In the genomic region with DNA sequence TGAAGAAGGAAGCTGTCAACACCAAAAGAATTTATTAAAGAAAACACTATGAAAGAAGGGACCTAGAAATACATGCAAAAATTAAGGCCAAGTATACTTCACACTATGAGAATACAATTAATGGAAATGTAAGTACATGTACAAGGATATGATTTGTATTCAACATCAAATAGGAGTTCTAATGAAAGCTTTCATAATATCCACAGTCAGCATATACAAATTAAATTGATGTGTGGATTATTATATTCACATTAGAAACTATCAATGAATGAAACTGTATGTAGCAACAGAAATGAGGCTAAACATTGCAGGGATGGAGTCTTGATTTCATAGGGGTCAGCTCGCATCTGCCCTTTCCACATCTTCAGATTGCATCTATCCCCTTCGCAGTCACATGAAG, we compare ENCODE assay signal across 1 cellular context.
TF ChIP-seq lines count a peak whose summit lies in the region.

No MANE protein-coding gene starts in this region.

TF ChIP-seq in A549, 52 proteins besides CTCF, POLR2A, EP300 and RAD21 (continued from another document):
- TF ChIP-seq, protein P1, sequence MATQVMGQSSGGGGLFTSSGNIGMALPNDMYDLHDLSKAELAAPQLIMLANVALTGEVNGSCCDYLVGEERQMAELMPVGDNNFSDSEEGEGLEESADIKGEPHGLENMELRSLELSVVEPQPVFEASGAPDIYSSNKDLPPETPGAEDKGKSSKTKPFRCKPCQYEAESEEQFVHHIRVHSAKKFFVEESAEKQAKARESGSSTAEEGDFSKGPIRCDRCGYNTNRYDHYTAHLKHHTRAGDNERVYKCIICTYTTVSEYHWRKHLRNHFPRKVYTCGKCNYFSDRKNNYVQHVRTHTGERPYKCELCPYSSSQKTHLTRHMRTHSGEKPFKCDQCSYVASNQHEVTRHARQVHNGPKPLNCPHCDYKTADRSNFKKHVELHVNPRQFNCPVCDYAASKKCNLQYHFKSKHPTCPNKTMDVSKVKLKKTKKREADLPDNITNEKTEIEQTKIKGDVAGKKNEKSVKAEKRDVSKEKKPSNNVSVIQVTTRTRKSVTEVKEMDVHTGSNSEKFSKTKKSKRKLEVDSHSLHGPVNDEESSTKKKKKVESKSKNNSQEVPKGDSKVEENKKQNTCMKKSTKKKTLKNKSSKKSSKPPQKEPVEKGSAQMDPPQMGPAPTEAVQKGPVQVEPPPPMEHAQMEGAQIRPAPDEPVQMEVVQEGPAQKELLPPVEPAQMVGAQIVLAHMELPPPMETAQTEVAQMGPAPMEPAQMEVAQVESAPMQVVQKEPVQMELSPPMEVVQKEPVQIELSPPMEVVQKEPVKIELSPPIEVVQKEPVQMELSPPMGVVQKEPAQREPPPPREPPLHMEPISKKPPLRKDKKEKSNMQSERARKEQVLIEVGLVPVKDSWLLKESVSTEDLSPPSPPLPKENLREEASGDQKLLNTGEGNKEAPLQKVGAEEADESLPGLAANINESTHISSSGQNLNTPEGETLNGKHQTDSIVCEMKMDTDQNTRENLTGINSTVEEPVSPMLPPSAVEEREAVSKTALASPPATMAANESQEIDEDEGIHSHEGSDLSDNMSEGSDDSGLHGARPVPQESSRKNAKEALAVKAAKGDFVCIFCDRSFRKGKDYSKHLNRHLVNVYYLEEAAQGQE (IDR thresholded peaks at IDR 0.05) = no peak
- peak; percentile 41 for TF ChIP-seq MAFK (IDR thresholded peaks at IDR 0.05; ENCODE audit: partially characterized antibody)
